10 cellular contexts compared by ENCODE assay signal in the genomic region with DNA sequence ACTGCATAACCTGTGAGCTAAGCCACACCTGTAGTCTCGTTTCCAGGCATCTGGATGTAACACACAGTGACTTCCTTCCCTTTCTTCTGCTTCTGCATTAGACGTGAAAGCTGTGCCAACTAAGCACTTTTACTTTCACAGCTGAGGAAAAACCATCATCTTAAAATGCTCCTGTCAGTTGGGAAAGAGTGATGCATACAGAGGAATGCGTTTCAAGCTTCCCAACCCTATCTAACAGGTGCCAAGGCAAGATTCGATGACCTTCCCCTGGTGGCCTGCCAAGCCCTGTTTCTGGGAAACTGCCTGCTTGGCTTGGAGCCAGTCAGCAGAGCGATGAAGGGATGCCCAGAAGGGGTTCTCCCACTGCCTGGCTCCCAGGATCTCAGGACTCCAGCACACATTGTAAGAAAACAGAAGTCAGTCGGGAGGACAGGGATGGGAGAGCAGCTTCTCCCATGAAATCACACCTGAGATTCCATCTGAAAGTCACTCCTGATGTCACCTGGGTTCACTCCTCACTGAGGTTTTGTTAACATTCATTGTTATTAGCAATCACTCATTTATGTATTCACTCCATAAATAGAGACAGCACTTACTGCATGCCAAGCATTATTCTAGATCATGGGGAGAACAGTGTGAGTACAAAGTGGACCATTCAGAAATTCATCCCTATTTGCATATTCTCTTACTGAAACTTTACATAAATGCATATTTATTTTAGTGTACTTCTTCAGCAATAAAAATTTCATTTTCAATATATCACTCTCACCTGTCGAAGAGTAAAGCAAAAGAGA.
A peak's percentile ranks its signal among the peaks of the same experiment; 100 is the strongest.
DNase-seq lines count a peak whose midpoint lies in the region; ATAC-seq and TF ChIP-seq lines count a peak whose summit lies in the region.
"Had no signal": no experiment of that assay in that cellular context is flagged by ENCODE, and none has a peak within 500 bp of the region (broad histone marks: within the 10 kb centered on the region; RNA-seq: fewer than 3 reads in every experiment).

No MANE protein-coding gene starts in this region.

- H3K4me1 Mint-ChIP-seq in activated T-cell treated with anti-CD3 and anti-CD28 coated beads, Interleukin-2, amount 50 U/mL, for 4 hours (ENCODE audit: low read depth), result no peaks in the 10 kb centered on the region

- DNase-seq in Ammon's horn (ENCODE audit: low spot score), result peak; percentile 62
- DNase-seq in NCI-H2171 treated with DMSO at 0.1 percent for 48 hours (lab: John Stamatoyannopoulos, UW), result peak; percentile 65
- no peak for DNase-seq in activated T-cell treated with anti-CD3 and anti-CD28 coated beads, Interleukin-2, amount 50 U/mL, for 4 hours
- DNase-seq in GM10266 (ENCODE audit: extremely low spot score), result no peak
- DNase-seq: CD4-positive, alpha-beta memory T cell; NCI-H2107 had no signal

- H3K4me3 ChIP-seq in endocrine pancreas (ENCODE audit: control insufficient read depth, insufficient read depth, low read length), result peak overlapping the region; percentile 0
- no peak overlapping the region for H3K4me3 ChIP-seq in muscle layer of duodenum (ENCODE audit: low read depth in 1 of 2, low read length in 2 of 2)

- no peak overlapping the region for H3K9ac ChIP-seq in endocrine pancreas (ENCODE audit: control insufficient read depth, insufficient read depth, low read length)

- TF ChIP-seq CTCF in GM10266 (IDR thresholded peaks at IDR 0.05; ENCODE audit: control insufficient read depth, insufficient read depth, low read depth, missing control alignments), result no peak

- no peak overlapping the region for H3K4me3 Mint-ChIP-seq in activated T-cell treated with anti-CD3 and anti-CD28 coated beads, Interleukin-2, amount 50 U/mL, for 4 hours
- H3K4me3 Mint-ChIP-seq: CD4-positive, alpha-beta memory T cell had no signal

- H3K27me3 ChIP-seq in endocrine pancreas (ENCODE audit: control insufficient read depth, insufficient read depth, low read length), result no peaks in the 10 kb centered on the region
- H3K27me3 ChIP-seq in muscle layer of duodenum (ENCODE audit: low read depth, low read length), result no peaks in the 10 kb centered on the region

- peak overlapping the region; percentile 64 for H3K27ac ChIP-seq in muscle layer of duodenum (ENCODE audit: low read length)

- no peaks in the 10 kb centered on the region for H3K36me3 Mint-ChIP-seq in activated T-cell treated with anti-CD3 and anti-CD28 coated beads, Interleukin-2, amount 50 U/mL, for 4 hours (ENCODE audit: insufficient read depth)
- H3K36me3 Mint-ChIP-seq: CD4-positive, alpha-beta memory T cell had no signal

- H3K27me3 Mint-ChIP-seq in activated T-cell treated with anti-CD3 and anti-CD28 coated beads, Interleukin-2, amount 50 U/mL, for 4 hours (ENCODE audit: low read depth), result peaks cover 26% of the 10 kb centered on the region

- ATAC-seq in HG02981 (IDR thresholded peaks at IDR 0.05; ENCODE audit: unreplicated experiment), result no peak
- ATAC-seq in HG02610 (IDR thresholded peaks at IDR 0.05; ENCODE audit: unreplicated experiment), result no peak
- ATAC-seq in activated T-cell treated with anti-CD3 and anti-CD28 coated beads, Interleukin-2, amount 50 U/mL, for 4 hours, result no peak

- H3K4me1 ChIP-seq in endocrine pancreas (ENCODE audit: control insufficient read depth, insufficient read depth, low read length) (peaks cover 23% of the 10 kb centered on the region), muscle layer of duodenum (ENCODE audit: control insufficient read depth in 1 of 2, insufficient read depth in 2 of 2, low read length in 2 of 2) (peaks cover 8 to 12% of the 10 kb centered on the region in 2 donors)

- H3K9me3 ChIP-seq in endocrine pancreas (ENCODE audit: control insufficient read depth, low read length), result no peaks in the 10 kb centered on the region
- no peaks in the 10 kb centered on the region for H3K9me3 ChIP-seq in muscle layer of duodenum (ENCODE audit: control insufficient read depth in 1 of 2, low read length in 2 of 2)

- H3K36me3 ChIP-seq in endocrine pancreas (ENCODE audit: control insufficient read depth, insufficient read depth, low read length) (no peaks in the 10 kb centered on the region), muscle layer of duodenum (ENCODE audit: control insufficient read depth in 1 of 2, insufficient read depth in 2 of 2, low read length in 2 of 2) (no peaks in the 10 kb centered on the region)

- H3K9me3 Mint-ChIP-seq in activated T-cell treated with anti-CD3 and anti-CD28 coated beads, Interleukin-2, amount 50 U/mL, for 4 hours, result no peaks in the 10 kb centered on the region

Comparison
In these comparisons a context has a peak if more than half of its experiments do, and no peak if none do; other contexts are left out.
1. DNase-seq: peak in Ammon's horn (single experiment) and NCI-H2171 treated with DMSO at 0.1 percent for 48 hours (single experiment); none in activated T-cell treated with anti-CD3 and anti-CD28 coated beads, Interleukin-2, amount 50 U/mL, for 4 hours (single experiment) and GM10266 (single experiment).